In the genomic region with DNA sequence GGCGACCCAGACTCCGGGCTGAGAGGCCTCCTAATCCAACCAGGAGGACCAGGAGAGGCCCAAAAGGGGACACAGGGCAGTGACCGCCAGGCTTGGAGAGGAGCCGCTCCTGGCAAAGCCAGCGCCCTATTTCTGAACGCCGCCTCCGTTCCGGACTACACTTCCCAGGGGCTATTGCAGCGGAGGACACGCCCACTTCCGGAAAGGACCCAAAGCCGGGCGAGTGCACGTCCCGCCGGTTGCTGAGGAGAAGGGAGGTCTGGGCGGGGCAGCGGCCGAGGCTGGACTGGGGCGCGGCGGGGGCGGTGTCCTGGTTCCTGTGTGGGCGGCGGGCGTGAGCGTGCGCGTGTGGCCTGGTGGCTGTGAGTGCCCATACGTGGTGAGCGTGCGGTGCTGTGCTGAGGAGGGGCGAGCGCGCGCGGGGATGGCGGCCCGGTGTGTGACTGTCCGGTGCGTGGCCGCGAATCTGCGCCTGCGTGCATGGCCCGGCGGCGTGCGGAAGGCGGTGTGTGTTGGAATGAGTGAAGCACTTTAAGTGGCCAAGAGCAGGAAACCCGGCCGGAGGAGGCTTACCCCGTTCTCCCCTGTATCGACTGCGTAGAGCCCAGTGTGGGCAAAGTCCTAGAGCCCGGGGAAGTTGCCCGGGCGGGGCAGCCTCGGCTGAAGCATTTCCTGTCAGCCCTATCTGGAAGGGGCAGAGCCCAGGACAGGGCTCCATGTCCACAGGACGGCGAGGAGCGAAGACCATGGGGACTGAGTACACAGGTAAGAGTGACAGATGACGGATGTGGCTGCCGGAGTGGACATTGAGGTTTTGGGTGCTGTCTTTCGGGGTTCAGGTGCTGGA, we compare ENCODE assay signal across 8 cellular contexts. TPM values are rescaled to one million over a fixed set of nuclear protein-coding genes. Genes with fewer than 3 reads are reported as not detected.
A peak's percentile ranks its signal among the peaks of the same experiment; 100 is the strongest.
DNase-seq lines count a peak whose midpoint lies in the region; ATAC-seq, FAIRE-seq and TF ChIP-seq lines count a peak whose summit lies in the region.

A gene (plus strand): TSS at position 195 of the 847 bp plus-strand sequence. CDS start 2,844 bp downstream, outside the sequence.

- peak within 1 kb of the TSS; percentile 92 to 98 (median 95) for H3K4me3 Mint-ChIP-seq in CD8-positive, alpha-beta memory T cell
- peak within 1 kb of the TSS; percentile 92 for H3K4me3 Mint-ChIP-seq in natural killer cell
- H3K4me3 Mint-ChIP-seq in stimulated activated naive B cell treated with anti-CD40 and anti-IgM and Interleukin-4, amounts not matched to agents 10 μg/mL and 1 μg/mL and 100 μg/mL, for 72 hours: peak within 1 kb of the TSS; percentile 96 to 97

- peak within 1 kb of the TSS; percentile 51 for H3K27ac ChIP-seq in CD8-positive, alpha-beta memory T cell (ENCODE audit: low read depth, low read length)

- CTCF ChIA-PET in CD8-positive, alpha-beta memory T cell (lab: Charles Lee): no interaction called here

- H3K27me3 ChIP-seq in CD8-positive, alpha-beta memory T cell (ENCODE audit: insufficient read depth, low read length, poor library complexity, severe bottlenecking): no peaks in the 10 kb centered on the region

- FAIRE-seq in RCC 7860 (lab: Jason Lieb, UNC): no peak

- H3K4me1 Mint-ChIP-seq in CD8-positive, alpha-beta memory T cell: peaks cover 11 to 26% (median 14%) of the 10 kb centered on the region in 3 donors
- peaks cover 13% of the 10 kb centered on the region in 2 donors for H3K4me1 Mint-ChIP-seq in natural killer cell
- peaks cover 6 to 10% of the 10 kb centered on the region in 2 donors for H3K4me1 Mint-ChIP-seq in stimulated activated naive B cell treated with anti-CD40 and anti-IgM and Interleukin-4, amounts not matched to agents 10 μg/mL and 1 μg/mL and 100 μg/mL, for 72 hours

- peak within 1 kb of the TSS; percentile 7 to 95 (median 88) for H3K27ac Mint-ChIP-seq in CD8-positive, alpha-beta memory T cell
- H3K27ac Mint-ChIP-seq in natural killer cell: peak within 1 kb of the TSS; percentile 83 to 92
- H3K27ac Mint-ChIP-seq in stimulated activated naive B cell treated with anti-CD40 and anti-IgM and Interleukin-4, amounts not matched to agents 10 μg/mL and 1 μg/mL and 100 μg/mL, for 72 hours: peak within 1 kb of the TSS; percentile 97

- TF ChIP-seq CTCF in fibroblast of pulmonary artery (IDR thresholded peaks at IDR 0.05; ENCODE audit: low read length, missing control alignments) (no peak), natural killer cell (IDR thresholded peaks at IDR 0.05) (no peak)

- H3K27me3 Mint-ChIP-seq in CD8-positive, alpha-beta memory T cell: peaks cover 0 to 1% of the 10 kb centered on the region in 2 donors
- H3K27me3 Mint-ChIP-seq in natural killer cell (ENCODE audit: low read depth in 2 of 2): no peaks in the 10 kb centered on the region
- H3K27me3 Mint-ChIP-seq in stimulated activated naive B cell treated with anti-CD40 and anti-IgM and Interleukin-4, amounts not matched to agents 10 μg/mL and 1 μg/mL and 100 μg/mL, for 72 hours: no peaks in the 10 kb centered on the region

- peaks cover 19 to 74% (median 70%) of the 10 kb centered on the region in 3 donors for H3K36me3 Mint-ChIP-seq in CD8-positive, alpha-beta memory T cell
- peaks cover 55% of the 10 kb centered on the region for H3K36me3 Mint-ChIP-seq in natural killer cell
- H3K36me3 Mint-ChIP-seq in stimulated activated naive B cell treated with anti-CD40 and anti-IgM and Interleukin-4, amounts not matched to agents 10 μg/mL and 1 μg/mL and 100 μg/mL, for 72 hours: peaks cover 63 to 80% of the 10 kb centered on the region in 2 donors

- H3K4me1 ChIP-seq in CD8-positive, alpha-beta memory T cell (ENCODE audit: insufficient read depth, low read length): peaks cover 12% of the 10 kb centered on the region

- intact Hi-C loops in natural killer cell (cut with micrococcal nuclease): loop anchor here (1.0 kb wide), 2 partner anchors 28 to 29 kb away; a partner anchor contains a TSS

- peak; percentile 95 for ATAC-seq in GM19467 (IDR thresholded peaks at IDR 0.05; ENCODE audit: unreplicated experiment)
- peak; percentile 96 to 97 (median 96) for ATAC-seq in natural killer cell
- peak; percentile 95 to 97 for ATAC-seq in stimulated activated naive B cell treated with anti-CD40 and anti-IgM and Interleukin-4, amounts not matched to agents 10 μg/mL and 1 μg/mL and 100 μg/mL, for 72 hours (replicated peaks)

- H3K9me3 Mint-ChIP-seq in CD8-positive, alpha-beta memory T cell: peaks cover 41 to 94% (median 83%) of the 10 kb centered on the region in 5 donors
- peaks cover 10 to 25% of the 10 kb centered on the region in 2 donors for H3K9me3 Mint-ChIP-seq in natural killer cell
- peaks cover 30 to 34% of the 10 kb centered on the region in 2 donors for H3K9me3 Mint-ChIP-seq in stimulated activated naive B cell treated with anti-CD40 and anti-IgM and Interleukin-4, amounts not matched to agents 10 μg/mL and 1 μg/mL and 100 μg/mL, for 72 hours

- peak within 1 kb of the TSS; percentile 94 for H3K4me3 ChIP-seq in CD8-positive, alpha-beta memory T cell (ENCODE audit: low read length)
- H3K4me3 ChIP-seq in fibroblast of pulmonary artery (replicated peaks; ENCODE audit: low read depth, low read length): peak within 1 kb of the TSS; percentile 82

- POLR2A ChIA-PET in CD8-positive, alpha-beta memory T cell (lab: Charles Lee): no interaction called here

- H3K9me3 ChIP-seq in CD8-positive, alpha-beta memory T cell (ENCODE audit: low read length): peaks cover 43% of the 10 kb centered on the region

- peaks cover 10% of the 10 kb centered on the region for H3K36me3 ChIP-seq in CD8-positive, alpha-beta memory T cell (ENCODE audit: insufficient read depth, low read length)

- peak; percentile 78 to 89 (median 82) for DNase-seq in CD8-positive, alpha-beta memory T cell
- DNase-seq in HS-27A (ENCODE audit: low read depth): peak; percentile 66
- DNase-seq in RCC 7860 (ENCODE audit: low spot score): peak; percentile 53
- peak; percentile 79 for DNase-seq in activated effector memory CD4-positive, alpha-beta T cell treated with Interleukin-2 at 50 U/mL for 16 hours
- peak; percentile 93 for DNase-seq in fibroblast of pulmonary artery (ENCODE audit: low read depth)
- DNase-seq in natural killer cell: peak; percentile 85
- peak; percentile 91 for DNase-seq in stimulated activated naive B cell treated with anti-CD40 and anti-IgM and Interleukin-4, amounts not matched to agents 10 μg/mL and 1 μg/mL and 100 μg/mL, for 72 hours

RNA-seq across cellular contexts. Expression of the gene that starts here (rescaled TPM):
- total RNA-seq in CD8-positive, alpha-beta memory T cell: 1 to 10 TPM; 2.5 to 3.5 TPM
- polyA plus RNA-seq in CD8-positive, alpha-beta memory T cell: 2.1 TPM
- 1 to 10 TPM; 2.0 to 2.3 (median 2.1) TPM for total RNA-seq in natural killer cell

Comparison
In these comparisons a context has a peak if more than half of its experiments do, and no peak if none do; other contexts are left out.
1. Peak in every context shown above with its lines: DNase-seq, ATAC-seq, H3K4me3 ChIP-seq and H3K27ac ChIP-seq.